Comparison of ENCODE assay signal across 8 cellular contexts in the genomic region with DNA sequence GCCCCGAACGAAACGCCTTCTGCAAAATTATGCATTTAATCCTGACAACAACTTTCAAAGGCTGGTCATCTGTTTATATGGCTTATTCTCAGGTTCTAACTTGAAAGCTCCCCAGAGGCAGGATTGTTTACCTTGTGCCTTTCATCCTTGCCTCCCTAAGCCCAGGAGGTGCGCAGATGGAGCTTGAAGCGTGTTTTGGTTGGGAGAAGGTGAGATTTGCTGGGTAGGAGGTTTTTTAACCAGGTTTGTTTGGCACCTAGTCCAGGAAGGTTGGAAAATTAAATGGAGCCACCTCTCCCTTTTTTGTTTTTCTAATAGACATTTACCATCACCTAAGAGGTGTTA. TPM values are rescaled to one million over a fixed set of nuclear protein-coding genes. Genes with fewer than 3 reads are reported as not detected.
DNase-seq lines count a peak whose midpoint lies in the region; TF ChIP-seq lines count a peak whose summit lies in the region.

No MANE protein-coding gene starts in this region.

- H3K9me3 ChIP-seq in SU-DHL-6 (ENCODE audit: insufficient read depth, low read length) (no peaks in the 10 kb centered on the region), smooth muscle cell (replicated peaks; ENCODE audit: low read depth) (no peaks in the 10 kb centered on the region)

- H3K4me3 Mint-ChIP-seq in glutamatergic neuron (ENCODE audit: unreplicated experiment): peak overlapping the region; percentile 99

- H3K9me3 Mint-ChIP-seq in glutamatergic neuron (ENCODE audit: unreplicated experiment): peaks cover 6% of the 10 kb centered on the region

- no peaks in the 10 kb centered on the region for H3K9me2 ChIP-seq in SU-DHL-6 (replicated peaks; ENCODE audit: insufficient read depth, low read length)

- peaks cover 25% of the 10 kb centered on the region for H3K4me1 Mint-ChIP-seq in glutamatergic neuron (ENCODE audit: low read depth, unreplicated experiment)

- peak overlapping the region; percentile 74 for H3K4me2 ChIP-seq in SU-DHL-6 (ENCODE audit: low read depth, low read length, poor library complexity, severe bottlenecking)
- H3K4me2 ChIP-seq in smooth muscle cell: peak overlapping the region; percentile 95

- H3F3A ChIP-seq in SU-DHL-6 (ENCODE audit: insufficient read depth): no peaks in the 10 kb centered on the region
- H3F3A ChIP-seq in smooth muscle cell (ENCODE audit: low read depth): no peaks in the 10 kb centered on the region

- in situ Hi-C loops in GM13977 (cut with MboI; ENCODE audit: low pct_unique_long_range_greater_than_20kb, low sequenced_read_pairs, unreplicated experiment): no loop called here

- DNase-seq in DMS53 (lab: John Stamatoyannopoulos, UW) (peak; percentile 39), DMS53 treated with DMSO at 0.1 percent for 48 hours (lab: John Stamatoyannopoulos, UW; ENCODE audit: unreplicated experiment) (no peak), glutamatergic neuron (no peak), smooth muscle cell (lab: John Stamatoyannopoulos, UW; ENCODE audit: unreplicated experiment) (no peak), H4 (ENCODE audit: low spot score) (no peak), activated gamma-delta T cell (lab: John Stamatoyannopoulos, UW) (no peak), GM13977 (ENCODE audit: low spot score) (no peak)

- no peaks in the 10 kb centered on the region for H3K27me3 Mint-ChIP-seq in glutamatergic neuron (ENCODE audit: unreplicated experiment)

- H3K36me3 ChIP-seq in SU-DHL-6 (ENCODE audit: low read length) (no peaks in the 10 kb centered on the region), smooth muscle cell (ENCODE audit: low read depth) (no peaks in the 10 kb centered on the region)

- H3K79me2 ChIP-seq in SU-DHL-6 (ENCODE audit: insufficient read depth, low read length): no peaks in the 10 kb centered on the region
- no peaks in the 10 kb centered on the region for H3K79me2 ChIP-seq in smooth muscle cell (ENCODE audit: low read depth)

- 4% methylated on average over 5 of the region's 5 CpGs for WGBS in smooth muscle cell (ENCODE audit: low lambda C conversion rate)

- H3K27ac ChIP-seq in SU-DHL-6 (ENCODE audit: low read depth, low read length) (no peak overlapping the region), smooth muscle cell (ENCODE audit: low read depth) (no peak overlapping the region)

- no peaks in the 10 kb centered on the region for H4K20me1 ChIP-seq in SU-DHL-6 (ENCODE audit: low read depth, low read length)
- no peaks in the 10 kb centered on the region for H4K20me1 ChIP-seq in smooth muscle cell (ENCODE audit: low read depth)

- H3K36me3 Mint-ChIP-seq in glutamatergic neuron (ENCODE audit: unreplicated experiment): no peaks in the 10 kb centered on the region

- H3K27me3 ChIP-seq in SU-DHL-6 (ENCODE audit: low read length) (no peaks in the 10 kb centered on the region), smooth muscle cell (ENCODE audit: low read depth) (no peaks in the 10 kb centered on the region)

- no peak for TF ChIP-seq CTCF in SU-DHL-6 (IDR thresholded peaks at IDR 0.05; ENCODE audit: insufficient read depth, low read length, poor library complexity, severe bottlenecking)
- no peak for TF ChIP-seq CTCF in glutamatergic neuron (IDR thresholded peaks at IDR 0.05; ENCODE audit: partially characterized antibody, unreplicated experiment)
- TF ChIP-seq CTCF in smooth muscle cell (IDR thresholded peaks at IDR 0.05; ENCODE audit: borderline replicate concordance, insufficient read depth, poor library complexity, severe bottlenecking): no peak
- no peak for TF ChIP-seq CTCF in GM13977 (IDR thresholded peaks at IDR 0.05; ENCODE audit: extremely low read depth, insufficient read depth, missing control alignments)

- H3K4me3 ChIP-seq in SU-DHL-6 (ENCODE audit: insufficient read depth, low read length, poor library complexity, severe bottlenecking) (peak overlapping the region; percentile 76), smooth muscle cell (peak overlapping the region; percentile 78)

- peak overlapping the region; percentile 84 for H2AFZ ChIP-seq in SU-DHL-6 (ENCODE audit: low read depth, low read length, severe bottlenecking)
- H2AFZ ChIP-seq in smooth muscle cell (ENCODE audit: low read depth): peak overlapping the region; percentile 98

- peak overlapping the region; percentile 63 for H3K9ac ChIP-seq in SU-DHL-6 (ENCODE audit: low read length)
- no peak overlapping the region for H3K9ac ChIP-seq in smooth muscle cell (ENCODE audit: low read depth)

- H3K27ac Mint-ChIP-seq in glutamatergic neuron (ENCODE audit: unreplicated experiment): peak overlapping the region; percentile 96

- H3K4me1 ChIP-seq in smooth muscle cell (ENCODE audit: low read depth): peaks cover 14% of the 10 kb centered on the region

RNA-seq across cellular contexts. Expression of a gene that starts 0.7 kb away (rescaled TPM):
- total RNA-seq in glutamatergic neuron (ENCODE audit: unreplicated experiment) (18.6 TPM), smooth muscle cell (3.9 and 4.8 TPM in 2 replicates)
- 2.3 and 3.6 TPM in 2 replicates for polyA plus RNA-seq in smooth muscle cell
- total RNA-seq in H4 (2014; rRNA removed; shearing (Covaris generic)): 11.9 and 13.7 TPM in 2 replicates
